ENCODE assay signal across 26 cellular contexts in genomic region chr1:237103021-237103420, GRCh38.
DNase-seq lines count a peak whose midpoint lies in the region; ATAC-seq, FAIRE-seq and TF ChIP-seq lines count a peak whose summit lies in the region.
"Had no signal": no experiment of that assay in that cellular context is flagged by ENCODE, and none has a peak within 500 bp of the region (broad histone marks: within the 10 kb centered on the region; RNA-seq: fewer than 3 reads in every experiment).

No MANE protein-coding gene starts in this region.

- in situ Hi-C loops in HepG2 (cut with HindIII; ENCODE audit: extremely low pct_ligation_motif_present, low pct_unique_long_range_greater_than_20kb), result loop anchor here (25.0 kb wide), 1 partner anchor 991 kb away; no protein-coding TSS in a partner anchor
- in situ Hi-C loops in K562 (cut with MboI), result no loop called here

- H3K79me2 ChIP-seq in HepG2 (ENCODE audit: insufficient read depth, low read length) (no peaks in the 10 kb centered on the region), K562 (ENCODE audit: control insufficient read depth, insufficient read depth, low read length) (no peaks in the 10 kb centered on the region)

- H3K9me3 ChIP-seq in left ventricle myocardium inferior (replicated peaks), result no peaks in the 10 kb centered on the region
- H3K9me3 ChIP-seq in right atrium auricular region, result no peaks in the 10 kb centered on the region
- no peaks in the 10 kb centered on the region for H3K9me3 ChIP-seq in HepG2 (ENCODE audit: low read length)
- H3K9me3 ChIP-seq in right lobe of liver, result no peaks in the 10 kb centered on the region
- H3K9me3 ChIP-seq in K562 (replicated peaks; ENCODE audit: control insufficient read depth, insufficient read depth, low read depth, low read length), result no peaks in the 10 kb centered on the region
- no peaks in the 10 kb centered on the region for H3K9me3 ChIP-seq in A673 (ENCODE audit: low read depth, low read length, poor library complexity, severe bottlenecking)
- H3K9me3 ChIP-seq: BE2C, BLaER1 had no signal

- H3K4me2 ChIP-seq in HepG2 (ENCODE audit: low read depth, low read length) (no peak overlapping the region), K562 (ENCODE audit: insufficient read depth, low read length) (no peak overlapping the region)
- H3K4me2 ChIP-seq: BLaER1 had no signal

- H3K27me3 ChIP-seq in left ventricle myocardium inferior (ENCODE audit: low read depth), result no peaks in the 10 kb centered on the region
- no peaks in the 10 kb centered on the region for H3K27me3 ChIP-seq in right atrium auricular region
- H3K27me3 ChIP-seq in HepG2 (ENCODE audit: control insufficient read depth in 1 of 2, insufficient read depth in 2 of 2, low read length in 2 of 2), result peaks cover 2 to 22% of the 10 kb centered on the region in 2 experiments; a peak in 3 of 5 replicates
- no peaks in the 10 kb centered on the region for H3K27me3 ChIP-seq in right lobe of liver
- peaks cover 20 to 49% of the 10 kb centered on the region in 2 experiments for H3K27me3 ChIP-seq in K562 (ENCODE audit: control insufficient read depth in 2 of 2, insufficient read depth in 2 of 2, low read length in 2 of 2)
- H3K27me3 ChIP-seq in A673 (replicated peaks; ENCODE audit: insufficient read depth, low read depth, low read length, poor library complexity), result no peaks in the 10 kb centered on the region
- H3K27me3 ChIP-seq: BE2C, BLaER1 had no signal

- BruUV-seq in HepG2 (replicated peaks; lab: Mats Ljungman, UMichigan), result no TSS peak
- no TSS peak for BruUV-seq in K562 (replicated peaks; lab: Mats Ljungman, UMichigan)
- BruUV-seq in A673 (replicated peaks; lab: Mats Ljungman, UMichigan), result no TSS peak

- no peak for DNase-seq in left ventricle myocardium inferior
- no peak for DNase-seq in right atrium auricular region (ENCODE audit: low spot score)
- DNase-seq in HepG2 (ENCODE audit: low spot score), result no peak
- no peak for DNase-seq in right lobe of liver
- DNase-seq in K562 (ENCODE audit: extremely low read depth in 1 of 4, low spot score in 3 of 4), result no peak
- no peak for DNase-seq in A673 (ENCODE audit: low spot score)
- DNase-seq: ACHN; BE2C; CD4-positive, alpha-beta memory T cell; CD4-positive, CD25-positive, alpha-beta regulatory T cell; CD8-positive, alpha-beta memory T cell; COR-L47; DMS 273 treated with DMSO at 0.1 percent for 48 hours; DMS153; DMS53; DMS79; DND-41; EL; GDM1 had no signal

- intact Hi-C loops in left ventricle myocardium inferior (cut with micrococcal nuclease), result no loop called here
- intact Hi-C loops in HepG2 (cut with micrococcal nuclease; ENCODE audit: unreplicated experiment), result no loop called here
- intact Hi-C loops in right lobe of liver (cut with DNase I), result no loop called here
- intact Hi-C loops in K562 (cut with micrococcal nuclease), result no loop called here
- intact Hi-C loops in A673 (cut with micrococcal nuclease; ENCODE audit: unreplicated experiment), result no loop called here

- H3K27ac ChIP-seq in left ventricle myocardium inferior (replicated peaks) (peak overlapping the region; percentile 50), right atrium auricular region (no peak overlapping the region), HepG2 (ENCODE audit: extremely low read length, insufficient read depth, low read length) (no peak overlapping the region), right lobe of liver (no peak overlapping the region), K562 (ENCODE audit: extremely low read depth, low read depth, low read length) (no peak overlapping the region), A673 (ENCODE audit: low read depth, low read length, poor library complexity, severe bottlenecking) (no peak overlapping the region)
- H3K27ac ChIP-seq: 22Rv1, BLaER1 had no signal

- CTCF ChIA-PET in HepG2 (lab: Yijun Ruan, JAX; ENCODE audit: low intra/inter-chr PET ratio, low total read pairs) (no interaction called here), K562 (lab: Yijun Ruan, JAX; ENCODE audit: low intra/inter-chr PET ratio) (no interaction called here), A673 (lab: Charles Lee) (no interaction called here)

- ATAC-seq in HepG2, result no peak
- ATAC-seq in right lobe of liver, result no peak
- no peak for ATAC-seq in K562
- no peak for ATAC-seq in HG03354 (IDR thresholded peaks at IDR 0.05; ENCODE audit: poor library complexity, severe bottlenecking, unreplicated experiment)
- ATAC-seq: GM12878 had no signal

- H2AFZ ChIP-seq in HepG2 (ENCODE audit: low read length) (no peak overlapping the region), K562 (ENCODE audit: low read depth, low read length) (no peak overlapping the region)

- no peak overlapping the region for H3K4me3 ChIP-seq in left ventricle myocardium inferior
- no peak overlapping the region for H3K4me3 ChIP-seq in right atrium auricular region
- no peak overlapping the region for H3K4me3 ChIP-seq in HepG2 (replicated peaks in 1 of 3; ENCODE audit: insufficient read depth in 1 of 3, low read depth in 2 of 3, low read length in 3 of 3)
- H3K4me3 ChIP-seq in right lobe of liver, result no peak overlapping the region
- no peak overlapping the region for H3K4me3 ChIP-seq in K562
- no peak overlapping the region for H3K4me3 ChIP-seq in A673 (ENCODE audit: low read depth, low read length, poor library complexity, severe bottlenecking)
- H3K4me3 ChIP-seq: BLaER1, GM12878 had no signal

- peaks cover 94% of the 10 kb centered on the region for H3K4me1 ChIP-seq in left ventricle myocardium inferior
- H3K4me1 ChIP-seq in right atrium auricular region, result peaks cover 0 to 82% of the 10 kb centered on the region in 2 donors
- H3K4me1 ChIP-seq in HepG2 (ENCODE audit: insufficient read depth, low read length), result no peaks in the 10 kb centered on the region
- no peaks in the 10 kb centered on the region for H3K4me1 ChIP-seq in right lobe of liver
- H3K4me1 ChIP-seq in K562 (replicated peaks in 1 of 2; ENCODE audit: control insufficient read depth in 2 of 2, insufficient read depth in 2 of 2, low read length in 2 of 2), result no peaks in the 10 kb centered on the region
- no peaks in the 10 kb centered on the region for H3K4me1 ChIP-seq in A673 (ENCODE audit: insufficient read depth, low read length, poor library complexity, severe bottlenecking)
- H3K4me1 ChIP-seq: BE2C, BLaER1 had no signal

- POLR2A ChIA-PET in HepG2 (lab: Yijun Ruan, JAX), result no interaction called here
- POLR2A ChIA-PET in K562 (lab: Yijun Ruan, JAX), result interaction anchor here (0.7 kb wide), 1 partner anchor 400 kb away, joined by 3 read pairs; no protein-coding TSS in a partner anchor
- POLR2A ChIA-PET in A673 (lab: Charles Lee; ENCODE audit: low non-redundant PET), result no interaction called here

- FAIRE-seq in HepG2 (lab: Jason Lieb, UNC) (no peak), K562 (lab: Jason Lieb, UNC) (no peak)
- FAIRE-seq: A204.1, GM12878, GM12892, GM18507 had no signal

- H3K36me3 ChIP-seq in left ventricle myocardium inferior, result peaks cover 11% of the 10 kb centered on the region
- H3K36me3 ChIP-seq in right atrium auricular region, result peaks cover 12% of the 10 kb centered on the region
- H3K36me3 ChIP-seq in HepG2 (replicated peaks in 1 of 2; ENCODE audit: control insufficient read depth in 1 of 2, insufficient read depth in 2 of 2, low read length in 2 of 2), result no peaks in the 10 kb centered on the region
- H3K36me3 ChIP-seq in right lobe of liver, result no peaks in the 10 kb centered on the region
- H3K36me3 ChIP-seq in K562 (ENCODE audit: control insufficient read depth, insufficient read depth, low read length), result no peaks in the 10 kb centered on the region
- no peaks in the 10 kb centered on the region for H3K36me3 ChIP-seq in A673 (ENCODE audit: insufficient read depth, low read length, poor library complexity, severe bottlenecking)
- H3K36me3 ChIP-seq: BE2C, BLaER1 had no signal

- H3K9ac ChIP-seq in HepG2 (ENCODE audit: insufficient read depth, low read depth, low read length) (no peak overlapping the region), K562 (ENCODE audit: insufficient read depth in 1 of 2, low read depth in 2 of 2, low read length in 2 of 2) (no peak overlapping the region)
- H3K9ac ChIP-seq: BLaER1 had no signal

- TF ChIP-seq CTCF in left ventricle myocardium inferior (IDR thresholded peaks at IDR 0.05; ENCODE audit: borderline replicate concordance), result no peak
- TF ChIP-seq CTCF in right atrium auricular region (IDR thresholded peaks at IDR 0.05), result no peak
- no peak for TF ChIP-seq CTCF in HepG2 (CRISPR knock-in tag; IDR thresholded peaks at IDR 0.05)
- no peak for TF ChIP-seq CTCF in right lobe of liver (IDR thresholded peaks at IDR 0.05)
- TF ChIP-seq CTCF in K562 (IDR thresholded peaks at IDR 0.05 in 2 of 3, conservative IDR thresholded peaks at IDR 0.05 in 1 of 3; ENCODE audit: insufficient read depth in 2 of 3, low read depth in 1 of 3, low read length in 3 of 3), result no peak
- TF ChIP-seq CTCF in A673 (conservative IDR thresholded peaks at IDR 0.05; ENCODE audit: low read depth, low read length), result no peak

- no peak for TF ChIP-seq RAD21 in HepG2 (CRISPR knock-in tag; IDR thresholded peaks at IDR 0.05)
- no peak for TF ChIP-seq RAD21 in K562 (CRISPR knock-in tag; conservative IDR thresholded peaks at IDR 0.05 in 1 of 2, IDR thresholded peaks at IDR 0.05 in 1 of 2)

- WGBS in HepG2 (ENCODE audit: low lambda C conversion rate), result 18% methylated on average over 5 of the region's 5 CpGs
- 73% methylated on average over 5 of the region's 5 CpGs for WGBS in right lobe of liver (ENCODE audit: insufficient coverage, low coverage, low lambda C conversion rate, missing lambda C conversion rate)
- WGBS in K562 (ENCODE audit: insufficient coverage, low coverage, missing lambda C conversion rate), result 2% methylated on average over 5 of the region's 5 CpGs

- no peak for TF ChIP-seq EP300 in HepG2 (IDR thresholded peaks at IDR 0.05; ENCODE audit: low read depth in 2 of 2, low read length in 2 of 2)
- TF ChIP-seq EP300 in HepG2 (CRISPR knock-in tag; IDR thresholded peaks at IDR 0.05; ENCODE audit: borderline replicate concordance), result no peak
- TF ChIP-seq EP300 in K562 (IDR thresholded peaks at IDR 0.05; ENCODE audit: low read length), result no peak

- TF ChIP-seq POLR2A in HepG2 (IDR thresholded peaks at IDR 0.05; ENCODE audit: insufficient read depth in 1 of 2, low read depth in 2 of 2, low read length in 2 of 2), result no peak
- no peak for TF ChIP-seq POLR2A in right lobe of liver (IDR thresholded peaks at IDR 0.05)
- no peak for TF ChIP-seq POLR2A in K562 (conservative IDR thresholded peaks at IDR 0.05)

- no peaks in the 10 kb centered on the region for H3K9me1 ChIP-seq in K562 (ENCODE audit: control insufficient read depth, insufficient read depth, low read length)

- H4K20me1 ChIP-seq in HepG2 (ENCODE audit: insufficient read depth, low read length) (no peaks in the 10 kb centered on the region), K562 (replicated peaks; ENCODE audit: control insufficient read depth, insufficient read depth, low read length) (no peaks in the 10 kb centered on the region; the same call in 1 of the 2 replicates)
- H4K20me1 ChIP-seq: BLaER1 had no signal

TF ChIP-seq in K562, 482 proteins besides CTCF, POLR2A, EP300 and RAD21 (continues in another document):
- TF ChIP-seq ZNF316 (IDR thresholded peaks at IDR 0.05) (peak; percentile 43), TSC22D4 (tag; IDR thresholded peaks at IDR 0.05) (no peak), MAFG (tag; conservative IDR thresholded peaks at IDR 0.05) (peak; percentile 46), ZNF76 (CRISPR knock-in tag; IDR thresholded peaks at IDR 0.05; ENCODE audit: borderline replicate concordance) (no peak), ZNF274 (IDR thresholded peaks at IDR 0.05; ENCODE audit: borderline replicate concordance, low read depth, low read length) (no peak), ZNF583 (CRISPR knock-in tag; IDR thresholded peaks at IDR 0.05) (no peak)
